28 cellular contexts compared by ENCODE assay signal in the genomic region with DNA sequence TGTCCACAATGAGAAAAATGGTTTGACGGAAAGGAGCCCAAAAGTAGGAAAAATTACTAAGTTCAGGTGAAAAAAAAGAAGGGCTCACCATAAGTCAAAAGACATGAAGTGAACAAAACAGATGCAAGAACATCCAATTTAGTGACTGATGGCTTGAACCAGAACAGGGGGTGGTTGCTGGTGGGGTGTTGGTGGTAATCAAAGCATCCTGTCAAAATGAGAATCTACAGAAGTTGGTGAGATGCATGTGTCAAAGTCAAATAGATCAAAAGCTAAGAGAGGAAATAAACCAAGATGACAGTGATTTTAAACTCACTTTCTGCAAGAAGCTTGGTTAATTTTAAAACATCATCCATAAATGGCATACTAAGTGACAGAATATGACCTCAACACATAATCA.
DNase-seq lines count a peak whose midpoint lies in the region; ATAC-seq lines count a peak whose summit lies in the region.
"Had no signal": no experiment of that assay in that cellular context is flagged by ENCODE, and none has a peak within 500 bp of the region (broad histone marks: within the 10 kb centered on the region; RNA-seq: fewer than 3 reads in every experiment).

No MANE protein-coding gene starts in this region.

- peaks cover 67% of the 10 kb centered on the region for H3K4me1 Mint-ChIP-seq in activated CD4-positive, alpha-beta memory T cell treated with anti-CD3 and anti-CD28 coated beads for 36 hours (ENCODE audit: low read depth)
- H3K4me1 Mint-ChIP-seq in activated CD4-positive, alpha-beta memory T cell treated with anti-CD3 and anti-CD28 coated beads, Interleukin-2, amount 10 ng/mL, durations not matched to agents 7 days and 5 days = peaks cover 48% of the 10 kb centered on the region
- H3K4me1 Mint-ChIP-seq in CD4-positive, CD25-positive, alpha-beta regulatory T cell = peaks cover 47 to 91% (median 72%) of the 10 kb centered on the region in 4 donors

- H3K4me3 Mint-ChIP-seq in activated CD4-positive, alpha-beta memory T cell treated with anti-CD3 and anti-CD28 coated beads for 36 hours = no peak overlapping the region
- H3K4me3 Mint-ChIP-seq in activated CD4-positive, alpha-beta memory T cell treated with anti-CD3 and anti-CD28 coated beads, Interleukin-2, amount 10 ng/mL, durations not matched to agents 7 days and 5 days = no peak overlapping the region
- H3K4me3 Mint-ChIP-seq in CD4-positive, CD25-positive, alpha-beta regulatory T cell = peak overlapping the region in 3 of 4 donors; percentile 32 to 60 (median 34)
- H3K4me3 Mint-ChIP-seq: B cell had no signal

- H3K27me3 ChIP-seq in CD4-positive, CD25-positive, alpha-beta regulatory T cell (ENCODE audit: control insufficient read depth, insufficient read depth, low read length) = no peaks in the 10 kb centered on the region
- H3K27me3 ChIP-seq: breast epithelium, transverse colon had no signal

- H3K27ac ChIP-seq in CD4-positive, CD25-positive, alpha-beta regulatory T cell (ENCODE audit: insufficient read depth, low read length, poor library complexity, severe bottlenecking) = no peak overlapping the region
- H3K27ac ChIP-seq: breast epithelium, epithelial cell of prostate, left ventricle myocardium inferior, transverse colon had no signal

- H3K9me3 Mint-ChIP-seq in activated CD4-positive, alpha-beta memory T cell treated with anti-CD3 and anti-CD28 coated beads for 36 hours = no peaks in the 10 kb centered on the region
- peaks cover 2% of the 10 kb centered on the region for H3K9me3 Mint-ChIP-seq in activated CD4-positive, alpha-beta memory T cell treated with anti-CD3 and anti-CD28 coated beads, Interleukin-2, amount 10 ng/mL, durations not matched to agents 7 days and 5 days
- peaks cover 0 to 8% (median 0%) of the 10 kb centered on the region in 7 donors for H3K9me3 Mint-ChIP-seq in CD4-positive, CD25-positive, alpha-beta regulatory T cell

- H3K4me3 ChIP-seq in CD4-positive, CD25-positive, alpha-beta regulatory T cell (ENCODE audit: low read depth, low read length) = no peak overlapping the region
- no peak overlapping the region for H3K4me3 ChIP-seq in Jurkat, Clone E6-1 (ENCODE audit: low read length)
- H3K4me3 ChIP-seq: breast epithelium, left ventricle myocardium inferior, transverse colon had no signal

- no peaks in the 10 kb centered on the region for H3K9me3 ChIP-seq in CD4-positive, CD25-positive, alpha-beta regulatory T cell (ENCODE audit: control insufficient read depth in 2 of 2, low read length in 2 of 2)
- H3K9me3 ChIP-seq: breast epithelium, Caco-2, left ventricle myocardium inferior, transverse colon had no signal

- no peaks in the 10 kb centered on the region for H3K27me3 Mint-ChIP-seq in activated CD4-positive, alpha-beta memory T cell treated with anti-CD3 and anti-CD28 coated beads for 36 hours
- no peaks in the 10 kb centered on the region for H3K27me3 Mint-ChIP-seq in activated CD4-positive, alpha-beta memory T cell treated with anti-CD3 and anti-CD28 coated beads, Interleukin-2, amount 10 ng/mL, durations not matched to agents 7 days and 5 days
- no peaks in the 10 kb centered on the region for H3K27me3 Mint-ChIP-seq in CD4-positive, CD25-positive, alpha-beta regulatory T cell
- H3K27me3 Mint-ChIP-seq: B cell had no signal

- DNase-seq in activated CD4-positive, alpha-beta memory T cell treated with anti-CD3 and anti-CD28 coated beads for 36 hours = peak; percentile 45
- DNase-seq in activated CD4-positive, alpha-beta memory T cell treated with anti-CD3 and anti-CD28 coated beads, Interleukin-2, amount 10 ng/mL, durations not matched to agents 7 days and 5 days = no peak
- peak in 2 of 3 donors; percentile 61 to 82 for DNase-seq in CD4-positive, CD25-positive, alpha-beta regulatory T cell
- DNase-seq in Jurkat, Clone E6-1 (ENCODE audit: low read depth, low spot score) = peak; percentile 36
- DNase-seq in central memory CD4-positive, alpha-beta T cell = peak; percentile 49
- no peak for DNase-seq in occipital lobe (lab: John Stamatoyannopoulos, UW)
- DNase-seq: Caco-2; DMS79; effector CD4-positive, alpha-beta T cell; GF-D8; islet precursor cell; KG1; left ventricle myocardium inferior; mesendoderm; MM.1S; NCI-H1417 treated with DMSO at 0.1 percent for 48 hours; NCI-H2081; NCI-H2227 treated with DMSO at 0.1 percent for 48 hours; NCI-H526 treated with DMSO at 0.1 percent for 48 hours; nucleus accumbens; SHP77; transverse colon had no signal

- peaks cover 5% of the 10 kb centered on the region for H3K36me3 Mint-ChIP-seq in activated CD4-positive, alpha-beta memory T cell treated with anti-CD3 and anti-CD28 coated beads for 36 hours
- H3K36me3 Mint-ChIP-seq in activated CD4-positive, alpha-beta memory T cell treated with anti-CD3 and anti-CD28 coated beads, Interleukin-2, amount 10 ng/mL, durations not matched to agents 7 days and 5 days (ENCODE audit: low read depth) = peaks cover 26% of the 10 kb centered on the region
- peaks cover 1% of the 10 kb centered on the region for H3K36me3 Mint-ChIP-seq in CD4-positive, CD25-positive, alpha-beta regulatory T cell

- intact Hi-C loops in activated CD4-positive, alpha-beta memory T cell treated with anti-CD3 and anti-CD28 coated beads for 36 hours (cut with micrococcal nuclease) = loop anchor here (5.0 kb wide), 3 partner anchors 117 to 177 kb away; a partner anchor contains a TSS

- peak overlapping the region; percentile 1 for H3K27ac Mint-ChIP-seq in activated CD4-positive, alpha-beta memory T cell treated with anti-CD3 and anti-CD28 coated beads for 36 hours
- no peak overlapping the region for H3K27ac Mint-ChIP-seq in activated CD4-positive, alpha-beta memory T cell treated with anti-CD3 and anti-CD28 coated beads, Interleukin-2, amount 10 ng/mL, durations not matched to agents 7 days and 5 days
- H3K27ac Mint-ChIP-seq in CD4-positive, CD25-positive, alpha-beta regulatory T cell = peak overlapping the region; percentile 14 to 69 (median 55)
- H3K27ac Mint-ChIP-seq: B cell had no signal

- no peaks in the 10 kb centered on the region for H3K36me3 ChIP-seq in CD4-positive, CD25-positive, alpha-beta regulatory T cell (ENCODE audit: control insufficient read depth, insufficient read depth, low read length)
- H3K36me3 ChIP-seq: breast epithelium, left ventricle myocardium inferior, transverse colon had no signal

- CTCF ChIA-PET in activated CD4-positive, alpha-beta memory T cell treated with anti-CD3 and anti-CD28 coated beads for 36 hours (lab: Charles Lee) = no interaction called here
- CTCF ChIA-PET in activated CD4-positive, alpha-beta memory T cell treated with anti-CD3 and anti-CD28 coated beads, Interleukin-2, amount 10 ng/mL, durations not matched to agents 7 days and 5 days (lab: Charles Lee) = no interaction called here

- H3K4me1 ChIP-seq in CD4-positive, CD25-positive, alpha-beta regulatory T cell (ENCODE audit: control insufficient read depth, insufficient read depth, low read length, poor library complexity, severe bottlenecking) = peaks cover 32% of the 10 kb centered on the region
- H3K4me1 ChIP-seq: breast epithelium, Caco-2 had no signal

- peak; percentile 78 to 86 for ATAC-seq in CD4-positive, CD25-positive, alpha-beta regulatory T cell (ENCODE audit: low read depth in 2 of 2)
- ATAC-seq in HG02623 (IDR thresholded peaks at IDR 0.05; ENCODE audit: unreplicated experiment) (no peak), HG03095 (IDR thresholded peaks at IDR 0.05; ENCODE audit: unreplicated experiment) (no peak)
- ATAC-seq: Panc1 had no signal

- POLR2A ChIA-PET in activated CD4-positive, alpha-beta memory T cell treated with anti-CD3 and anti-CD28 coated beads for 36 hours (lab: Charles Lee) = no interaction called here
- POLR2A ChIA-PET in activated CD4-positive, alpha-beta memory T cell treated with anti-CD3 and anti-CD28 coated beads, Interleukin-2, amount 10 ng/mL, durations not matched to agents 7 days and 5 days (lab: Charles Lee) = no interaction called here

Comparison
In these comparisons a context has a peak if more than half of its experiments do, and no peak if none do; other contexts are left out.
1. DNase-seq: peak in activated CD4-positive, alpha-beta memory T cell treated with anti-CD3 and anti-CD28 coated beads for 36 hours (single experiment), CD4-positive, CD25-positive, alpha-beta regulatory T cell (2 of 3), Jurkat, Clone E6-1 (single experiment) and central memory CD4-positive, alpha-beta T cell (single experiment); none in activated CD4-positive, alpha-beta memory T cell treated with anti-CD3 and anti-CD28 coated beads, Interleukin-2, amount 10 ng/mL, durations not matched to agents 7 days and 5 days (single experiment) and occipital lobe (single experiment).
2. H3K4me3 Mint-ChIP-seq: peak in CD4-positive, CD25-positive, alpha-beta regulatory T cell (3 of 4); none in activated CD4-positive, alpha-beta memory T cell treated with anti-CD3 and anti-CD28 coated beads for 36 hours (single experiment) and activated CD4-positive, alpha-beta memory T cell treated with anti-CD3 and anti-CD28 coated beads, Interleukin-2, amount 10 ng/mL, durations not matched to agents 7 days and 5 days (single experiment).
3. ATAC-seq: peak in CD4-positive, CD25-positive, alpha-beta regulatory T cell (2 of 2); none in HG02623 (single experiment) and HG03095 (single experiment).